1 cellular context compared by ENCODE assay signal in genomic region chr18:22108674-22109073, GRCh38.
TF ChIP-seq lines count a peak whose summit lies in the region.

No MANE protein-coding gene starts in this region.

TF ChIP-seq in HepG2, 621 proteins besides CTCF, POLR2A, EP300 and RAD21 (continued from another document):
- TF ChIP-seq ATF7 (IDR thresholded peaks at IDR 0.05) (no peak), ATF7 (CRISPR knock-in tag; IDR thresholded peaks at IDR 0.05) (no peak), BCL6 (CRISPR knock-in tag; IDR thresholded peaks at IDR 0.05) (peak; percentile 82), HNF4A (CRISPR knock-in tag; IDR thresholded peaks at IDR 0.05) (peak; percentile 13; the same call in 1 of the 2 replicates), ZNF414 (CRISPR knock-in tag; IDR thresholded peaks at IDR 0.05) (no peak)
